In genomic region chr2:241315879-241316700, GRCh38 we compare ENCODE assay signal across 8 cellular contexts. TPM values are rescaled to one million over a fixed set of nuclear protein-coding genes. Genes with fewer than 3 reads are reported as not detected.
DNase-seq lines count a peak whose midpoint lies in the region; ATAC-seq and TF ChIP-seq lines count a peak whose summit lies in the region.

Gene SEPTIN2, plus strand, starts transcription at chr2:241315925. Its CDS starts 8,308 bp downstream, at chr2:241324233.

- H3K4me1 Mint-ChIP-seq in CD14-positive monocyte = peaks cover 70% of the 10 kb centered on the region
- H3K4me1 Mint-ChIP-seq in activated naive CD8-positive, alpha-beta T cell treated with anti-CD3 and anti-CD28 coated beads for 36 hours = peaks cover 66% of the 10 kb centered on the region

- peak within 1 kb of the TSS; percentile 64 to 93 (median 82) for H3K4me3 ChIP-seq in heart left ventricle
- peak within 1 kb of the TSS; percentile 85 for H3K4me3 ChIP-seq in psoas muscle

- H3K27me3 Mint-ChIP-seq in CD14-positive monocyte (ENCODE audit: low read depth in 3 of 3) = peaks cover 0 to 5% (median 4%) of the 10 kb centered on the region in 3 donors
- no peaks in the 10 kb centered on the region for H3K27me3 Mint-ChIP-seq in activated naive CD8-positive, alpha-beta T cell treated with anti-CD3 and anti-CD28 coated beads for 36 hours

- H3K27ac ChIP-seq in heart left ventricle = peak within 1 kb of the TSS; percentile 92 to 100 (median 99)
- H3K27ac ChIP-seq in psoas muscle = peak within 1 kb of the TSS; percentile 98

- TF ChIP-seq CTCF in CD14-positive monocyte (IDR thresholded peaks at IDR 0.05) (no peak), heart left ventricle (IDR thresholded peaks at IDR 0.05) (no peak), psoas muscle (IDR thresholded peaks at IDR 0.05) (no peak)

- no peaks in the 10 kb centered on the region for H3K9me3 Mint-ChIP-seq in CD14-positive monocyte
- H3K9me3 Mint-ChIP-seq in activated naive CD8-positive, alpha-beta T cell treated with anti-CD3 and anti-CD28 coated beads for 36 hours = no peaks in the 10 kb centered on the region

- WGBS in heart left ventricle, 4 donors = 0 to 1% (median 0%) methylated on average over 20 to 76 of the region's 76 CpGs
- 1 to 2% (median 1%) methylated on average over 45 to 76 of the region's 76 CpGs for WGBS in psoas muscle, 3 donors

- TF ChIP-seq POLR2A in heart left ventricle (IDR thresholded peaks at IDR 0.05) = peak; percentile 47 to 69

- peaks cover 13 to 17% of the 10 kb centered on the region in 2 donors for H3K36me3 Mint-ChIP-seq in CD14-positive monocyte
- peaks cover 57% of the 10 kb centered on the region for H3K36me3 Mint-ChIP-seq in activated naive CD8-positive, alpha-beta T cell treated with anti-CD3 and anti-CD28 coated beads for 36 hours

- H3K4me3 Mint-ChIP-seq in CD14-positive monocyte = peak within 1 kb of the TSS; percentile 96 to 99
- H3K4me3 Mint-ChIP-seq in activated naive CD8-positive, alpha-beta T cell treated with anti-CD3 and anti-CD28 coated beads for 36 hours = peak within 1 kb of the TSS; percentile 95

- H3K27me3 ChIP-seq in heart left ventricle = no peaks in the 10 kb centered on the region
- H3K27me3 ChIP-seq in psoas muscle (ENCODE audit: insufficient read depth in 3 of 3, low read length in 2 of 3) = no peaks in the 10 kb centered on the region

- DNase-seq in CD14-positive monocyte (ENCODE audit: low spot score) (no peak), GM19238 (ENCODE audit: insufficient read length, low spot score) (peak; percentile 55), RPMI8226 (peak; percentile 58), heart left ventricle (peak in 4 of 5 donors; percentile 51 to 89 (median 85)), psoas muscle (peak in 1 of 2 donors; percentile 84), DMS114 treated with DMSO at 0.1 percent for 48 hours (lab: John Stamatoyannopoulos, UW; ENCODE audit: unreplicated experiment) (no peak)
- DNase-seq in activated naive CD8-positive, alpha-beta T cell treated with anti-CD3 and anti-CD28 coated beads for 36 hours = peak; percentile 81

- peak within 1 kb of the TSS; percentile 100 for H3K27ac Mint-ChIP-seq in CD14-positive monocyte
- H3K27ac Mint-ChIP-seq in activated naive CD8-positive, alpha-beta T cell treated with anti-CD3 and anti-CD28 coated beads for 36 hours = peak within 1 kb of the TSS; percentile 99

- peaks cover 0 to 7% (median 0%) of the 10 kb centered on the region in 9 donors for H3K36me3 ChIP-seq in heart left ventricle
- no peaks in the 10 kb centered on the region for H3K36me3 ChIP-seq in psoas muscle (ENCODE audit: insufficient read depth in 1 of 2, low read depth in 1 of 2)

- ATAC-seq in HG03432 (IDR thresholded peaks at IDR 0.05; ENCODE audit: unreplicated experiment) (peak; percentile 41), heart left ventricle (peak; percentile 19 to 71 (median 44)), psoas muscle (peak; percentile 55 to 64 (median 56))

- H3K9me3 ChIP-seq in heart left ventricle (no peaks in the 10 kb centered on the region), psoas muscle (no peaks in the 10 kb centered on the region)

- intact Hi-C loops in CD14-positive monocyte (cut with micrococcal nuclease) (loop anchor here (2.0 to 5.0 kb wide), 3 partner anchors 41 to 321 kb away; partner anchors contain the start of genes FARP2 (in 2 of the 2), ATG4B (in 1 of the 2), PPP1R7 (in 1 of the 2) and THAP4 (in 1 of the 2)), heart left ventricle (cut with DNase I) (loop anchor here in 9 of 10 donors (1.0 to 5.0 kb wide), 8 partner anchors 36 to 44 kb away; partner anchors contain the start of gene FARP2 (in 3 of the 9)), psoas muscle (cut with DNase I) (loop anchor here (1.0 to 5.0 kb wide), 5 partner anchors 36 to 191 kb away; partner anchors contain the start of genes FARP2 (in 1 of the 2) and STK25 (in 1 of the 2))

- H3K4me1 ChIP-seq in heart left ventricle (peaks cover 6 to 80% (median 61%) of the 10 kb centered on the region in 12 donors), psoas muscle (peaks cover 77% of the 10 kb centered on the region)

RNA-seq across cellular contexts. Expression of gene SEPTIN2, which starts in this region (rescaled TPM):
- polyA plus RNA-seq in CD14-positive monocyte = 100 to 1,000 TPM; 195 to 207 TPM
- 100 to 1,000 TPM; 263 to 265 TPM for total RNA-seq in activated naive CD8-positive, alpha-beta T cell treated with anti-CD3 and anti-CD28 coated beads for 36 hours
- total RNA-seq in heart left ventricle = 100 to 1,000 TPM; 102 to 237 (median 203) TPM
- polyA plus RNA-seq in heart left ventricle = 100 to 1,000 TPM in 1 of 2 donors, 10 to 100 TPM in 1; 91.2 to 198 TPM
- 100 to 1,000 TPM in 3 of 4 donors, 10 to 100 TPM in 1; 86.4 to 161 (median 126) TPM for total RNA-seq in psoas muscle
- polyA plus RNA-seq in psoas muscle = 100 to 1,000 TPM in 1 of 3 donors, 10 to 100 TPM in 2; 68.8 to 122 (median 90.0) TPM

Comparison
In these comparisons a context has a peak if more than half of its experiments do, and no peak if none do; other contexts are left out.
1. DNase-seq: peak in GM19238 (single experiment), RPMI8226 (single experiment), activated naive CD8-positive, alpha-beta T cell treated with anti-CD3 and anti-CD28 coated beads for 36 hours (single experiment) and heart left ventricle (4 of 5); none in CD14-positive monocyte (single experiment) and DMS114 treated with DMSO at 0.1 percent for 48 hours (single experiment).
2. Peak in every context shown above with its lines, with median percentiles within 50 percentile points of each other: ATAC-seq.